ENCODE assay signal across 15 cellular contexts in genomic region chr14:104758981-104759975, GRCh38.
"Had no signal": no experiment of that assay in that cellular context is flagged by ENCODE, and none has a peak within 500 bp of the region (broad histone marks: within the 10 kb centered on the region; RNA-seq: fewer than 3 reads in every experiment).

No MANE protein-coding gene starts in this region.

- FAIRE-seq: endothelial cell of umbilical vein had no signal

- H3K36me3 ChIP-seq: colonic mucosa, ovary had no signal

- H3K27me3 Mint-ChIP-seq: activated naive CD4-positive, alpha-beta T cell treated with anti-CD3 and anti-CD28 coated beads, Interleukin-2, amount 10 ng/mL, durations not matched to agents 7 days and 5 days had no signal

- H3K27me3 ChIP-seq: adrenal gland, colonic mucosa, ovary, tibial nerve had no signal

- H3K4me3 ChIP-seq: adrenal gland, colonic mucosa, ovary, SK-N-MC, tibial nerve had no signal

- DNase-seq: activated CD4-positive, CD25-positive, alpha-beta regulatory T cell treated with anti-CD3 and anti-CD28 coated beads, Interleukin-2, amount 50 U/mL, for 72 hours; activated naive CD4-positive, alpha-beta T cell treated with anti-CD3 and anti-CD28 coated beads, Interleukin-2, amount 10 ng/mL, durations not matched to agents 7 days and 5 days; activated T-cell treated with anti-CD3 and anti-CD28 coated beads, Interleukin-2, amount 50 U/mL, for 1 hour; adrenal gland; caudate nucleus; colonic mucosa; foreskin fibroblast; hypothalamus; mesendoderm; ovary; stimulated activated CD4-positive, alpha-beta T cell treated with anti-CD3 and anti-CD28 coated beads, Interleukin-2, amount 100 ng/mL, for 48 hours; stimulated activated naive CD4-positive, alpha-beta T cell had no signal

- H3K4me3 Mint-ChIP-seq: activated naive CD4-positive, alpha-beta T cell treated with anti-CD3 and anti-CD28 coated beads, Interleukin-2, amount 10 ng/mL, durations not matched to agents 7 days and 5 days had no signal

- H3K9me3 Mint-ChIP-seq: activated naive CD4-positive, alpha-beta T cell treated with anti-CD3 and anti-CD28 coated beads, Interleukin-2, amount 10 ng/mL, durations not matched to agents 7 days and 5 days had no signal
